24 cellular contexts compared by ENCODE assay signal in genomic region chr5:145764325-145764724, GRCh38.
"Had no signal": no experiment of that assay in that cellular context is flagged by ENCODE, and none has a peak within 500 bp of the region (broad histone marks: within the 10 kb centered on the region; RNA-seq: fewer than 3 reads in every experiment).

No MANE protein-coding gene starts in this region.

- H3K4me2 ChIP-seq: neural progenitor cell, smooth muscle cell had no signal

- H3K9me3 Mint-ChIP-seq: natural killer cell treated with Interleukin-12 subunit alpha and Interleukin-12 subunit beta and Interleukin-15 and Interleukin-18, amount 100 ng/mL, for 72 hours; stimulated activated naive CD8-positive, alpha-beta T cell treated with anti-CD3 and anti-CD28 coated beads, Interleukin-15, Interleukin-2, amounts not matched to agents 100 ng/mL and 50 ng/mL, for 24 hours had no signal

- H3K27me3 Mint-ChIP-seq: natural killer cell treated with Interleukin-12 subunit alpha and Interleukin-12 subunit beta and Interleukin-15 and Interleukin-18, amount 100 ng/mL, for 72 hours; stimulated activated memory B cell treated with anti-CD40 and anti-IgM and Interleukin-4, amounts not matched to agents 10 μg/mL and 1 μg/mL and 100 μg/mL, for 72 hours; stimulated activated naive CD8-positive, alpha-beta T cell treated with anti-CD3 and anti-CD28 coated beads, Interleukin-15, Interleukin-2, amounts not matched to agents 100 ng/mL and 50 ng/mL, for 24 hours had no signal

- DNase-seq: cortex of kidney; effector memory CD4-positive, alpha-beta T cell; esophagus squamous epithelium; foreskin keratinocyte; immature natural killer cell; left colon; left ventricle myocardium superior; mesenchymal stem cell; midbrain; nucleus accumbens; ovary; right cardiac atrium; stimulated activated CD4-positive, alpha-beta T cell treated with anti-CD3 and anti-CD28 coated beads, Interleukin-2, amount 100 ng/mL, for 48 hours; stimulated activated CD8-positive, alpha-beta memory T cell treated with anti-CD3 and anti-CD28 coated beads, Interleukin-4, amount 100 ng/mL, for 48 hours; testis; transverse colon had no signal

- H3K36me3 ChIP-seq: esophagus squamous epithelium, neural progenitor cell, ovary, transverse colon had no signal

- FAIRE-seq: endometrium had no signal

- H3K36me3 Mint-ChIP-seq: natural killer cell treated with Interleukin-12 subunit alpha and Interleukin-12 subunit beta and Interleukin-15 and Interleukin-18, amount 100 ng/mL, for 72 hours had no signal

- H3K27ac Mint-ChIP-seq: immature natural killer cell; natural killer cell treated with Interleukin-12 subunit alpha and Interleukin-12 subunit beta and Interleukin-15 and Interleukin-18, amount 100 ng/mL, for 72 hours; neural progenitor cell; stimulated activated memory B cell treated with anti-CD40 and anti-IgM and Interleukin-4, amounts not matched to agents 10 μg/mL and 1 μg/mL and 100 μg/mL, for 72 hours; stimulated activated naive CD8-positive, alpha-beta T cell treated with anti-CD3 and anti-CD28 coated beads, Interleukin-15, Interleukin-2, amounts not matched to agents 100 ng/mL and 50 ng/mL, for 24 hours had no signal

- H3K9me3 ChIP-seq: esophagus squamous epithelium, ovary, testis, transverse colon had no signal

- H3K9ac ChIP-seq: neural progenitor cell had no signal

- H2AFZ ChIP-seq: neural progenitor cell had no signal

- ATAC-seq: foreskin keratinocyte; left colon; left ventricle myocardium superior; natural killer cell treated with Interleukin-12 subunit alpha and Interleukin-12 subunit beta and Interleukin-15 and Interleukin-18, amount 100 ng/mL, for 72 hours; right cardiac atrium; stimulated activated memory B cell treated with anti-CD40 and anti-IgM and Interleukin-4, amounts not matched to agents 10 μg/mL and 1 μg/mL and 100 μg/mL, for 72 hours had no signal

- H3K4me3 ChIP-seq: esophagus squamous epithelium, lung, neural progenitor cell, ovary, smooth muscle cell, testis, transverse colon had no signal

- H3K27ac ChIP-seq: epithelial cell of prostate, esophagus squamous epithelium, foreskin keratinocyte, neural progenitor cell, ovary, testis, transverse colon had no signal

- H3K4me1 ChIP-seq: esophagus squamous epithelium, foreskin keratinocyte, testis, transverse colon had no signal

- H3K4me3 Mint-ChIP-seq: immature natural killer cell; natural killer cell treated with Interleukin-12 subunit alpha and Interleukin-12 subunit beta and Interleukin-15 and Interleukin-18, amount 100 ng/mL, for 72 hours; neural progenitor cell; stimulated activated memory B cell treated with anti-CD40 and anti-IgM and Interleukin-4, amounts not matched to agents 10 μg/mL and 1 μg/mL and 100 μg/mL, for 72 hours; stimulated activated naive CD8-positive, alpha-beta T cell treated with anti-CD3 and anti-CD28 coated beads, Interleukin-15, Interleukin-2, amounts not matched to agents 100 ng/mL and 50 ng/mL, for 24 hours had no signal

- H3K4me1 Mint-ChIP-seq: immature natural killer cell; neural progenitor cell; stimulated activated memory B cell treated with anti-CD40 and anti-IgM and Interleukin-4, amounts not matched to agents 10 μg/mL and 1 μg/mL and 100 μg/mL, for 72 hours had no signal

- H3K27me3 ChIP-seq: esophagus squamous epithelium, foreskin keratinocyte, neural progenitor cell, ovary, testis, transverse colon had no signal
